In genomic region chr1:158180741-158181576, GRCh38 we compare ENCODE assay signal across 7 cellular contexts. TPM values are rescaled to one million over a fixed set of nuclear protein-coding genes. Genes with fewer than 3 reads are reported as not detected.
DNase-seq lines count a peak whose midpoint lies in the region; TF ChIP-seq lines count a peak whose summit lies in the region.

TSS of gene CD1D (plus strand) at chr1:158180895. CDS start at chr1:158181102, 207 bp downstream.

- H3K4me3 ChIP-seq in OCI-LY3 (ENCODE audit: low read length) (peak within 1 kb of the TSS; percentile 83), epithelial cell of proximal tubule (ENCODE audit: low read depth, low read length) (peak within 1 kb of the TSS; percentile 67)

- peaks cover 48% of the 10 kb centered on the region for H3K4me1 ChIP-seq in OCI-LY3 (ENCODE audit: low read length)

- peaks cover 51% of the 10 kb centered on the region for H3K27me3 ChIP-seq in OCI-LY3 (ENCODE audit: low read depth, low read length)

- TF ChIP-seq CTCF in GM13977 (IDR thresholded peaks at IDR 0.05; ENCODE audit: extremely low read depth, insufficient read depth, missing control alignments): no peak
- TF ChIP-seq CTCF in OCI-LY3 (IDR thresholded peaks at IDR 0.05; ENCODE audit: low read depth, low read length): peak; percentile 24
- TF ChIP-seq CTCF in epithelial cell of proximal tubule (conservative IDR thresholded peaks at IDR 0.05; ENCODE audit: low read depth, low read length): no peak

- H3K36me3 ChIP-seq in OCI-LY3 (replicated peaks; ENCODE audit: low read depth, low read length): no peaks in the 10 kb centered on the region

- H3K9ac ChIP-seq in OCI-LY3 (ENCODE audit: low read length): peak within 1 kb of the TSS; percentile 51

- no peaks in the 10 kb centered on the region for H3K79me2 ChIP-seq in OCI-LY3 (ENCODE audit: low read length)

- no peaks in the 10 kb centered on the region for H4K20me1 ChIP-seq in OCI-LY3 (ENCODE audit: insufficient read depth, low read length)

- DNase-seq in GM13977 (ENCODE audit: low spot score) (peak; percentile 58), epithelial cell of proximal tubule (ENCODE audit: low read depth) (no peak), myocyte (ENCODE audit: low read depth) (peak; percentile 6), AG08395 (ENCODE audit: low spot score) (no peak), superior temporal gyrus (ENCODE audit: extremely low spot score) (no peak)
- no peak for DNase-seq in stimulated activated naive CD4-positive, alpha-beta T cell (lab: John Stamatoyannopoulos, UW)

- no peaks in the 10 kb centered on the region for H3K9me3 ChIP-seq in OCI-LY3 (ENCODE audit: insufficient read depth, low read length)

- peak within 1 kb of the TSS; percentile 71 for H2AFZ ChIP-seq in OCI-LY3 (ENCODE audit: low read depth, low read length)

- in situ Hi-C loops in GM13977 (cut with MboI; ENCODE audit: low pct_unique_long_range_greater_than_20kb, low sequenced_read_pairs, unreplicated experiment): loop anchor here (25.0 kb wide), 1 partner anchor 831 kb away; the partner anchor contains the start of gene IFI16

- peak within 1 kb of the TSS; percentile 83 for H3K4me2 ChIP-seq in OCI-LY3 (ENCODE audit: low read length)

- H3K27ac ChIP-seq in OCI-LY3 (ENCODE audit: low read length): peak within 1 kb of the TSS; percentile 42

RNA-seq across cellular contexts. Expression of gene CD1D, which starts in this region (rescaled TPM):
- 0.72 and 3.0 TPM in 2 replicates for total RNA-seq in epithelial cell of proximal tubule
- total RNA-seq in myocyte: 0.08 TPM in 1 of 2 replicates, not detected in the other
- polyA plus RNA-seq in myocyte (2012): 0.05 TPM

Comparison
In these comparisons a context has a peak if more than half of its experiments do, and no peak if none do; other contexts are left out.
1. Peak in DNase-seq in myocyte; RNA of the gene not detected or under 1 TPM.